16 cellular contexts compared by ENCODE assay signal in genomic region chr2:206267567-206267966, GRCh38. TPM values are rescaled to one million over a fixed set of nuclear protein-coding genes. Genes with fewer than 3 reads are reported as not detected.
DNase-seq lines count a peak whose midpoint lies in the region; ATAC-seq, FAIRE-seq and TF ChIP-seq lines count a peak whose summit lies in the region.
"Had no signal": no experiment of that assay in that cellular context is flagged by ENCODE, and none has a peak within 500 bp of the region (broad histone marks: within the 10 kb centered on the region; RNA-seq: fewer than 3 reads in every experiment).

No MANE protein-coding gene starts in this region.

- H3K79me2 ChIP-seq in SU-DHL-6 (ENCODE audit: insufficient read depth, low read length) (peaks cover 35% of the 10 kb centered on the region), H1 (ENCODE audit: control insufficient read depth in 1 of 2, insufficient read depth in 2 of 2, low read length in 2 of 2) (no peaks in the 10 kb centered on the region)

- no peak for TF ChIP-seq EP300 in H1 (IDR thresholded peaks at IDR 0.05; ENCODE audit: borderline replicate concordance in 1 of 2, low read depth in 2 of 2, low read length in 2 of 2)

- intact Hi-C loops in mucosa of descending colon (cut with DNase I, micrococcal nuclease) (no loop called here), left ventricle myocardium superior (cut with micrococcal nuclease) (no loop called here)

- H3K4me3 ChIP-seq in SU-DHL-6 (ENCODE audit: insufficient read depth, low read length, poor library complexity, severe bottlenecking) (no peak overlapping the region), H1 (ENCODE audit: extremely low read depth in 1 of 4, insufficient read depth in 2 of 4, low read depth in 3 of 4, low read length in 4 of 4) (no peak overlapping the region), mucosa of descending colon (no peak overlapping the region)
- H3K4me3 ChIP-seq: HAP-1 had no signal

- H4K5ac ChIP-seq in H1 (ENCODE audit: insufficient read length, low read depth, low read length): no peak overlapping the region

- DNase-seq in H1 (ENCODE audit: low read depth in 1 of 2, low spot score in 2 of 2) (no peak), iPS-NIHi7 (ENCODE audit: extremely low spot score) (peak; percentile 45), mucosa of descending colon (no peak), left ventricle myocardium superior (no peak)
- DNase-seq: Caco-2; CD4-positive, CD25-positive, alpha-beta regulatory T cell; CD8-positive, alpha-beta T cell; DMS153; DND-41; HFFc6 had no signal

- peak overlapping the region; percentile 96 for H3K27ac ChIP-seq in SU-DHL-6 (ENCODE audit: low read depth, low read length)
- H3K27ac ChIP-seq in H1 (ENCODE audit: low read depth, low read length): no peak overlapping the region
- H3K27ac ChIP-seq: C4-2B had no signal

- H3K4me2 ChIP-seq in SU-DHL-6 (ENCODE audit: low read depth, low read length, poor library complexity, severe bottlenecking) (peak overlapping the region; percentile 54), H1 (ENCODE audit: insufficient read depth in 1 of 2, low read depth in 2 of 2, low read length in 2 of 2) (peak overlapping the region; percentile 33 to 42; a peak in 3 of 4 replicates)

- no peaks in the 10 kb centered on the region for H3K9me2 ChIP-seq in SU-DHL-6 (replicated peaks; ENCODE audit: insufficient read depth, low read length)

- no peaks in the 10 kb centered on the region for H4K20me1 ChIP-seq in SU-DHL-6 (ENCODE audit: low read depth, low read length)
- H4K20me1 ChIP-seq in H1 (replicated peaks in 1 of 2; ENCODE audit: control insufficient read depth in 1 of 2, insufficient read depth in 2 of 2, low read length in 2 of 2): peaks cover 0 to 4% of the 10 kb centered on the region in 2 experiments

- ATAC-seq in mucosa of descending colon: no peak
- ATAC-seq in left ventricle myocardium superior: no peak
- no peak for ATAC-seq in GM18502 (IDR thresholded peaks at IDR 0.05; ENCODE audit: poor library complexity, unreplicated experiment)
- ATAC-seq: CD8-positive, alpha-beta T cell had no signal

- H2BK20ac ChIP-seq in H1 (ENCODE audit: low read length): no peak overlapping the region

- no peak overlapping the region for H2BK15ac ChIP-seq in H1 (ENCODE audit: low read length)

- H3K23me2 ChIP-seq in H1 (ENCODE audit: low read depth, low read length): no peaks in the 10 kb centered on the region

- H3K36me3 ChIP-seq in SU-DHL-6 (ENCODE audit: low read length) (no peaks in the 10 kb centered on the region), H1 (ENCODE audit: control insufficient read depth in 2 of 4, insufficient read depth in 4 of 4, low read length in 3 of 4) (no peaks in the 10 kb centered on the region), mucosa of descending colon (ENCODE audit: low read depth) (no peaks in the 10 kb centered on the region)
- H3K36me3 ChIP-seq: HAP-1 had no signal

- peak; percentile 42 for FAIRE-seq in H1 (lab: Jason Lieb, UNC)
- FAIRE-seq: G401.6, GM18507 had no signal

- H2AFZ ChIP-seq in SU-DHL-6 (ENCODE audit: low read depth, low read length, severe bottlenecking) (no peak overlapping the region), H1 (ENCODE audit: low read length) (no peak overlapping the region)

- no peaks in the 10 kb centered on the region for H3K27me3 ChIP-seq in SU-DHL-6 (ENCODE audit: low read length)
- peaks cover 49 to 97% (median 85%) of the 10 kb centered on the region in 4 experiments for H3K27me3 ChIP-seq in H1 (replicated peaks in 1 of 4; ENCODE audit: control insufficient read depth in 3 of 4, extremely low read depth in 1 of 4, insufficient read depth in 3 of 4, low read length in 3 of 4)

- POLR2A ChIA-PET in H1 (lab: Charles Lee; ENCODE audit: partially characterized antibody): interaction anchor here (1.1 to 1.5 kb wide), 4 partner anchors 10 to 107 kb away, joined by 3 to 5 read pairs (median 4); partner anchors contain the start of gene EEF1B2

- no peak overlapping the region for H2AK5ac ChIP-seq in H1 (ENCODE audit: low read depth, low read length)

- peaks cover 2 to 5% (median 3%) of the 10 kb centered on the region in 4 experiments; a peak in 4 of 7 replicates for H3K4me1 ChIP-seq in H1 (replicated peaks in 1 of 4; ENCODE audit: control insufficient read depth in 3 of 4, insufficient read depth in 4 of 4, low read length in 3 of 4)
- no peaks in the 10 kb centered on the region for H3K4me1 ChIP-seq in mucosa of descending colon (ENCODE audit: low read depth)
- H3K4me1 ChIP-seq: Caco-2, HAP-1 had no signal

- H3K23ac ChIP-seq in H1 (ENCODE audit: insufficient read length): no peak overlapping the region

- 22% methylated on average over 5 of the region's 5 CpGs; no CpG with 5 or more reads in 1 of the 2 experiments for WGBS in H1 (ENCODE audit: extremely low coverage in 1 of 2, insufficient coverage in 1 of 2, insufficient read length in 1 of 2, insufficient replicate concordance in 2 of 2, low coverage in 1 of 2, low lambda C conversion rate in 2 of 2, missing lambda C conversion rate in 1 of 2), 2 experiments

- no peak overlapping the region for H3K56ac ChIP-seq in H1 (replicated peaks; ENCODE audit: insufficient read length, low read depth, low read length)

- no peaks in the 10 kb centered on the region for H3K79me1 ChIP-seq in H1 (ENCODE audit: low read depth, low read length)

- no peak for TF ChIP-seq RAD21 in H1 (IDR thresholded peaks at IDR 0.05 in 1 of 2, conservative IDR thresholded peaks at IDR 0.05 in 1 of 2; ENCODE audit: low read depth in 2 of 2, low read length in 2 of 2)

- CTCF ChIA-PET in H1 (lab: Charles Lee; ENCODE audit: partially characterized antibody): interaction anchor here (1.8 kb wide), 1 partner anchor 12 kb away, joined by 9 read pairs; no protein-coding TSS in a partner anchor

- peak overlapping the region; percentile 50 for H3K9ac ChIP-seq in SU-DHL-6 (ENCODE audit: low read length)
- H3K9ac ChIP-seq in H1 (replicated peaks in 1 of 4; ENCODE audit: extremely low read depth in 1 of 4, low read depth in 3 of 4, low read length in 3 of 4): no peak overlapping the region

- no peak overlapping the region for H2BK120ac ChIP-seq in H1 (replicated peaks; ENCODE audit: low read depth, low read length)

- no peak overlapping the region for H2BK12ac ChIP-seq in H1 (ENCODE audit: low read depth, low read length)

- H3K9me3 ChIP-seq in SU-DHL-6 (ENCODE audit: insufficient read depth, low read length) (no peaks in the 10 kb centered on the region), H1 (ENCODE audit: insufficient read depth in 2 of 2, low read depth in 1 of 2, low read length in 1 of 2) (no peaks in the 10 kb centered on the region), mucosa of descending colon (no peaks in the 10 kb centered on the region)
- H3K9me3 ChIP-seq: Caco-2, HAP-1 had no signal

- TF ChIP-seq POLR2A in H1 (IDR thresholded peaks at IDR 0.05; ENCODE audit: control extremely low read depth in 1 of 2, low read depth in 2 of 2, low read length in 2 of 2): no peak

- H2BK5ac ChIP-seq in H1 (ENCODE audit: low read depth, low read length): no peak overlapping the region

- no peak overlapping the region for H3K18ac ChIP-seq in H1 (ENCODE audit: extremely low read depth, low read length)

- no peak overlapping the region for H3K4ac ChIP-seq in H1 (replicated peaks; ENCODE audit: insufficient read length, low read depth, low read length)

- peaks cover 32% of the 10 kb centered on the region for H3F3A ChIP-seq in SU-DHL-6 (ENCODE audit: insufficient read depth)

- no peak overlapping the region for H4K91ac ChIP-seq in H1 (replicated peaks; ENCODE audit: insufficient read length, low read length)

- no peak overlapping the region for H3K14ac ChIP-seq in H1 (ENCODE audit: insufficient read length)

- TF ChIP-seq CTCF in SU-DHL-6 (IDR thresholded peaks at IDR 0.05; ENCODE audit: insufficient read depth, low read length, poor library complexity, severe bottlenecking): no peak
- TF ChIP-seq CTCF in H1 (IDR thresholded peaks at IDR 0.05; ENCODE audit: control extremely low read depth in 1 of 3, insufficient read depth in 1 of 3, low read depth in 1 of 3, low read length in 3 of 3): no peak
- TF ChIP-seq CTCF in mucosa of descending colon (IDR thresholded peaks at IDR 0.05): no peak

- H4K8ac ChIP-seq in H1 (ENCODE audit: extremely low read depth, insufficient read depth, low read length): no peak overlapping the region

TF ChIP-seq in H1, 55 proteins besides CTCF, POLR2A, EP300 and RAD21:
- TF ChIP-seq TCF12 (IDR thresholded peaks at IDR 0.05; ENCODE audit: low read depth, low read length): peak; percentile 52; the same call in 1 of the 2 replicates
- no peak for TF ChIP-seq RFX5 (IDR thresholded peaks at IDR 0.05; ENCODE audit: borderline replicate concordance, low read depth, low read length)

RNA-seq across cellular contexts. Expression of gene ZDBF2, which starts 6.9 kb away (rescaled TPM):
- 15.3 and 17.2 TPM in 2 replicates for total RNA-seq in H1 (2021; fragmentation: NEBNext Ultra II Directional; extraction: Animal tissue kit (Norgen Biotek cat#: 25700))
- polyA plus RNA-seq in H1 (2011; rRNA removed): 0.99 and 1.5 TPM in 2 replicates
- 1.9 TPM for polyA plus RNA-seq in H1 (2011; cell fraction: cytosol; rRNA removed)
- 4.0 TPM for polyA plus RNA-seq in H1 (2011; cell fraction: nucleus; rRNA removed)
- 2.1 to 4.6 TPM (median 3.8 TPM) in 4 replicates for polyA plus RNA-seq in H1 (2012, experiment 1 of 2)
- 0.17 TPM for polyA plus RNA-seq in H1 (2012, experiment 2 of 2)
- polyA plus RNA-seq in H1 (2013, experiment 1 of 2): 7.0 TPM
- 6.1 TPM for polyA plus RNA-seq in H1 (2013, experiment 2 of 2)
- 16.4 and 25.0 TPM in 2 replicates for polyA minus RNA-seq in H1 (2011; rRNA and poly(A)+ RNA removed)
- 6.5 TPM for polyA minus RNA-seq in H1 (2011; cell fraction: cytosol; rRNA and poly(A)+ RNA removed)
- polyA minus RNA-seq in H1 (2011; cell fraction: nucleus; rRNA and poly(A)+ RNA removed): 22.6 TPM
- 10 to 100 TPM in 1 of 3 donors, 1 to 10 TPM in 2; 3.9 to 18.3 (median 3.9) TPM for total RNA-seq in mucosa of descending colon
- 6.6 TPM for total RNA-seq in left ventricle myocardium superior
